ENCODE assay signal across 19 cellular contexts in the genomic region with DNA sequence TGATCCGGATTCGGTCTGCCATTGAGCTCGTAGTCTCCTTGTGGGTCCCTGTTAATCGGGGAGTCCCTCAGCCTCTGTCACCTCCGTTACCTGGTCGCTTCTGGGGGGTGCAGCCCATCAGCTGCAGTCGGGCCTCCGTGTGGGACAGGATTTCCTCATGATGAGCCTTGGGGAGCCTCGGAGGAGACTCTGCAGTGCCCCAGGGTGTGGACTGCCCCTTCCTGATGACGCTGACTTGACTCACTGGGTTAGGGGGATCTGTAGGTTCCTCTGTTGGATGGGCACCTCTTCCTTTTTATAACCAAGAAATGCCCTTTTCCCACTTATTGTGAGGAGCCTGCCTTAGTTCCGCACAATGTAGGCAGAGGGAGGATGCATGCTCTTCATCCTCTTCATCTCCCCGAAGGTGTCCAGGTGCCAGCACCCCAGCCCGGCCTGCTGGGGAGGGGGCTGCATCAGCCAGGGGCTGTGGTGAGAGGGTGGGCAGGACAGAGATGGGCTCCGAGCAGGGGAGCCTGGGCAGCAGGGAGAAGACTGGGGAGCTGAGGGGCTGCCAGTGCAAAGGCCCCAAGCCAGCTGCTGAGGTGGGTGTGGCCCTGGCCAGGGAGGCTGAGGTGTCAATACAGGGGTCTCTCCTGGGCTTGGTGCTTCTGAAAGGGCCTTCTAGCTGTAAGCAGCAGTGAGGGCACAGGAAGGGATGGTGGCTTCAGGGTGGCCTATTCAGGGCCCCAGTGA. TPM values are rescaled to one million over a fixed set of nuclear protein-coding genes. Genes with fewer than 3 reads are reported as not detected.
"Had no signal": no experiment of that assay in that cellular context is flagged by ENCODE, and none has a peak within 500 bp of the region (broad histone marks: within the 10 kb centered on the region; RNA-seq: fewer than 3 reads in every experiment).

No MANE protein-coding gene starts in this region.

- H3K36me3 ChIP-seq: breast epithelium, heart right ventricle, left lung, neural progenitor cell, prostate gland, upper lobe of left lung had no signal

- H3K4me3 ChIP-seq: breast epithelium, heart right ventricle, left lung, neural progenitor cell, prostate gland, testis, upper lobe of left lung had no signal

- H3K27me3 ChIP-seq: left lung, neural progenitor cell, testis, upper lobe of left lung had no signal

- ATAC-seq: left lung; naive thymus-derived CD8-positive, alpha-beta T cell; stimulated activated naive B cell treated with anti-CD40 and anti-IgM and Interleukin-4, amounts not matched to agents 10 μg/mL and 1 μg/mL and 100 μg/mL, for 72 hours; T-cell; WTC11 had no signal

- H3K27ac ChIP-seq: breast epithelium, heart right ventricle, left lung, neural progenitor cell, prostate gland, testis, upper lobe of left lung had no signal

- H3K4me1 ChIP-seq: breast epithelium, left lung, neural progenitor cell, prostate gland, testis, upper lobe of left lung had no signal

- DNase-seq: activated T-cell treated with anti-CD3 and anti-CD28 coated beads, Interleukin-2, amount 50 U/mL, for 1 hour; heart right ventricle; naive thymus-derived CD8-positive, alpha-beta T cell; stimulated activated CD4-positive, alpha-beta T cell treated with anti-CD3 and anti-CD28 coated beads, Interleukin-2, amount 100 ng/mL, for 48 hours; stimulated activated CD8-positive, alpha-beta memory T cell treated with anti-CD3 and anti-CD28 coated beads, Interleukin-4, amount 100 ng/mL, for 48 hours; stimulated activated naive B cell treated with anti-CD40 and anti-IgM and Interleukin-4, amounts not matched to agents 10 μg/mL and 1 μg/mL and 100 μg/mL, for 72 hours; T-cell; testis had no signal

- H3K9me3 ChIP-seq: breast epithelium, heart right ventricle, left lung, prostate gland, testis, upper lobe of left lung had no signal

RNA-seq across cellular contexts. Expression of a gene that starts 13.5 kb away (rescaled TPM):
- total RNA-seq: breast epithelium; epithelial cell of proximal tubule; fibroblast of villous mesenchyme; heart right ventricle; kidney epithelial cell; left lung; lung microvascular endothelial cell; naive thymus-derived CD8-positive, alpha-beta T cell; osteocyte; T-cell; upper lobe of left lung; WTC11 had no signal
- polyA plus RNA-seq: heart right ventricle; naive thymus-derived CD8-positive, alpha-beta T cell had no signal

RNA-seq across cellular contexts. Expression of a gene that starts 13.6 kb away (rescaled TPM):
- total RNA-seq: epithelial cell of proximal tubule, kidney epithelial cell, lung microvascular endothelial cell, osteocyte had no signal

RNA-seq across cellular contexts. Expression of a gene that starts 18.2 kb away (rescaled TPM):
- total RNA-seq: naive thymus-derived CD8-positive, alpha-beta T cell; WTC11 had no signal
- polyA plus RNA-seq: naive thymus-derived CD8-positive, alpha-beta T cell had no signal

RNA-seq across cellular contexts. Expression of a gene that starts 59.0 kb away (rescaled TPM):
- total RNA-seq: breast epithelium; epithelial cell of proximal tubule; fibroblast of villous mesenchyme; kidney epithelial cell; left lung; lung microvascular endothelial cell; naive thymus-derived CD8-positive, alpha-beta T cell; osteocyte had no signal
- polyA plus RNA-seq: heart right ventricle; naive thymus-derived CD8-positive, alpha-beta T cell had no signal
